ENCODE assay signal across 10 cellular contexts in genomic region chr1:160047116-160047991, GRCh38. TPM values are rescaled to one million over a fixed set of nuclear protein-coding genes. Genes with fewer than 3 reads are reported as not detected.
DNase-seq lines count a peak whose midpoint lies in the region; ATAC-seq, FAIRE-seq and TF ChIP-seq lines count a peak whose summit lies in the region.
"Had no signal": no experiment of that assay in that cellular context is flagged by ENCODE, and none has a peak within 500 bp of the region (broad histone marks: within the 10 kb centered on the region; RNA-seq: fewer than 3 reads in every experiment).

No MANE protein-coding gene starts in this region.

- no peak for TF ChIP-seq CTCF in activated CD8-positive, alpha-beta T cell treated with anti-CD3 and anti-CD28 coated beads for 36 hours (IDR thresholded peaks at IDR 0.05)
- no peak for TF ChIP-seq CTCF in nephron progenitor cell (IDR thresholded peaks at IDR 0.05)
- no peak for TF ChIP-seq CTCF in pancreas (IDR thresholded peaks at IDR 0.05)

- H3K4me3 Mint-ChIP-seq in activated CD8-positive, alpha-beta T cell treated with anti-CD3 and anti-CD28 coated beads for 36 hours: peak overlapping the region; percentile 70
- peak overlapping the region; percentile 62 for H3K4me3 Mint-ChIP-seq in nephron progenitor cell

- no peaks in the 10 kb centered on the region for H3K27me3 ChIP-seq in pancreas
- H3K27me3 ChIP-seq: ovary had no signal

- WGBS in pancreas, 2 donors: 66 to 67% methylated on average over 9 of the region's 9 CpGs

- peaks cover 12% of the 10 kb centered on the region for H3K4me1 Mint-ChIP-seq in activated CD8-positive, alpha-beta T cell treated with anti-CD3 and anti-CD28 coated beads for 36 hours (ENCODE audit: low read depth)
- H3K4me1 Mint-ChIP-seq in nephron progenitor cell: peaks cover 35% of the 10 kb centered on the region

- intact Hi-C loops in activated CD8-positive, alpha-beta T cell treated with anti-CD3 and anti-CD28 coated beads for 36 hours (cut with micrococcal nuclease): no loop called here
- intact Hi-C loops in pancreas (cut with DNase I): loop anchor here in 1 of 3 donors (5.0 kb wide), 1 partner anchor 35 kb away; the partner anchor contains the start of gene KCNJ9

- CTCF ChIA-PET in activated CD8-positive, alpha-beta T cell treated with anti-CD3 and anti-CD28 coated beads for 36 hours (lab: Charles Lee): interaction anchor here (0.6 to 21.6 kb wide), 28 partner anchors 8 to 332 kb away, joined by 3 to 693 read pairs (median 5); partner anchors contain the start of genes IGSF8, KCNJ10, KCNJ9 and PIGM

- ATAC-seq in GM18907 (IDR thresholded peaks at IDR 0.05; ENCODE audit: unreplicated experiment) (peak; percentile 44), HG02763 (IDR thresholded peaks at IDR 0.05; ENCODE audit: unreplicated experiment) (peak; percentile 28), HG03108 (IDR thresholded peaks at IDR 0.05; ENCODE audit: unreplicated experiment) (no peak), pancreas (no peak)
- no peak for ATAC-seq in activated CD8-positive, alpha-beta T cell treated with anti-CD3 and anti-CD28 coated beads for 36 hours

- H3K4me3 ChIP-seq in pancreas: peak overlapping the region in 1 of 4 donors; percentile 19
- H3K4me3 ChIP-seq: ovary had no signal

- H3K9me3 ChIP-seq in pancreas: no peaks in the 10 kb centered on the region
- H3K9me3 ChIP-seq: ovary had no signal

- POLR2A ChIA-PET in activated CD8-positive, alpha-beta T cell treated with anti-CD3 and anti-CD28 coated beads for 36 hours (lab: Charles Lee): interaction anchor here (0.6 to 2.0 kb wide), 6 partner anchors 16 to 84 kb away, joined by 3 to 11 read pairs (median 4); partner anchors contain the start of genes KCNJ10 and PIGM

- DNase-seq in activated CD8-positive, alpha-beta T cell treated with anti-CD3 and anti-CD28 coated beads for 36 hours: no peak
- DNase-seq in nephron progenitor cell: no peak
- DNase-seq in iPS-NIHi11 (ENCODE audit: low spot score): no peak
- no peak for DNase-seq in retina
- DNase-seq in pancreas: no peak

- H3K9me3 Mint-ChIP-seq in activated CD8-positive, alpha-beta T cell treated with anti-CD3 and anti-CD28 coated beads for 36 hours: no peaks in the 10 kb centered on the region
- H3K9me3 Mint-ChIP-seq in nephron progenitor cell: no peaks in the 10 kb centered on the region

- H3K36me3 ChIP-seq in pancreas: no peaks in the 10 kb centered on the region
- H3K36me3 ChIP-seq: ovary had no signal

- peaks cover 13% of the 10 kb centered on the region for H3K27me3 Mint-ChIP-seq in activated CD8-positive, alpha-beta T cell treated with anti-CD3 and anti-CD28 coated beads for 36 hours
- H3K27me3 Mint-ChIP-seq in nephron progenitor cell (ENCODE audit: low read depth, poor library complexity): peaks cover 17% of the 10 kb centered on the region

- peak overlapping the region; percentile 81 for H3K27ac Mint-ChIP-seq in activated CD8-positive, alpha-beta T cell treated with anti-CD3 and anti-CD28 coated beads for 36 hours
- no peak overlapping the region for H3K27ac Mint-ChIP-seq in nephron progenitor cell

- H3K4me1 ChIP-seq in pancreas: peaks cover 0 to 7% (median 0%) of the 10 kb centered on the region in 3 donors

- no peak overlapping the region for H3K27ac ChIP-seq in pancreas
- H3K27ac ChIP-seq: ovary had no signal

- FAIRE-seq in pancreas (lab: Jason Lieb, UNC): no peak

- H3K36me3 Mint-ChIP-seq in activated CD8-positive, alpha-beta T cell treated with anti-CD3 and anti-CD28 coated beads for 36 hours (ENCODE audit: low read depth): no peaks in the 10 kb centered on the region
- H3K36me3 Mint-ChIP-seq in nephron progenitor cell (ENCODE audit: low read depth): no peaks in the 10 kb centered on the region

RNA-seq across cellular contexts. Expression of gene PIGM, which starts 15.6 kb away (rescaled TPM):
- total RNA-seq in activated CD8-positive, alpha-beta T cell treated with anti-CD3 and anti-CD28 coated beads for 36 hours: 1 to 10 TPM; 3.9 to 4.0 TPM
- 1 to 10 TPM; 4.0 to 7.6 (median 5.2) TPM for total RNA-seq in pancreas
- polyA plus RNA-seq in pancreas: 1 to 10 TPM; 2.7 to 4.2 TPM

RNA-seq across cellular contexts. Expression of gene KCNJ10, which starts 22.6 kb away (rescaled TPM):
- total RNA-seq in activated CD8-positive, alpha-beta T cell treated with anti-CD3 and anti-CD28 coated beads for 36 hours: under 1 TPM; 0.14 to 0.29 TPM
- under 1 TPM in 2 of 6 donors, not detected in 4; 0.08 to 0.09 TPM for total RNA-seq in pancreas
- polyA plus RNA-seq in pancreas: under 1 TPM in 1 of 2 donors, not detected in 1; 0.05 TPM
- total RNA-seq: M059J had no signal

RNA-seq across cellular contexts. Expression of gene KCNJ9, which starts 34.0 kb away (rescaled TPM):
- total RNA-seq in activated CD8-positive, alpha-beta T cell treated with anti-CD3 and anti-CD28 coated beads for 36 hours: not detected
- total RNA-seq in pancreas: not detected
- under 1 TPM; 0.02 to 0.04 TPM for polyA plus RNA-seq in pancreas
- total RNA-seq: M059J, ovary had no signal

RNA-seq across cellular contexts. Expression of gene IGSF8, which starts 51.1 kb away (rescaled TPM):
- total RNA-seq in activated CD8-positive, alpha-beta T cell treated with anti-CD3 and anti-CD28 coated beads for 36 hours: 10 to 100 TPM; 48.0 to 49.5 TPM
- 10 to 100 TPM; 12.9 to 24.5 (median 16.5) TPM for total RNA-seq in pancreas
- polyA plus RNA-seq in pancreas: 10 to 100 TPM; 24.7 TPM

Comparison
In these comparisons a context has a peak if more than half of its experiments do, and no peak if none do; other contexts are left out.
1. ATAC-seq: peak in GM18907 (single experiment) and HG02763 (single experiment); none in activated CD8-positive, alpha-beta T cell treated with anti-CD3 and anti-CD28 coated beads for 36 hours (single experiment), HG03108 (single experiment) and pancreas (0 of 4).